Comparison of ENCODE assay signal across 28 cellular contexts in the genomic region with DNA sequence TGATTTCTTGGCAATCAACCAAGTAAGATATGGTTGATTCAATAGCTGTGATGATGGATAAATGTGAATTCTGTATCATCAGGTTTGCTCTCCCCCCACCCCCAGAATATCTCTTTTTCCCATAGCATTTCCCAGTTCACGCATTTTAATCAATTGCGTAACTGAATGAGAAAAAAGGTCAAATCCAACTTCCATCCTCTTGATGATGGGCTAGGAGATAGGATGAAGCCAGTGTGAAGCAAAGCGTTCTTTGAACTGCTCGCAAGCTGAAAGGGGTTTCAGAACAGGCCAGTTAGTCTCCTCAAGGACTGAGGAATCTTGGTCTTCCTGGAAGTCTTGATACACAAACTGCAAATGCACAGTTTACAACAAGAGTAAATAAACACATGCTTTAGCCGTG.
"Had no signal": no experiment of that assay in that cellular context is flagged by ENCODE, and none has a peak within 500 bp of the region (broad histone marks: within the 10 kb centered on the region; RNA-seq: fewer than 3 reads in every experiment).

No MANE protein-coding gene starts in this region.

- H3K27me3 ChIP-seq: foreskin keratinocyte, heart left ventricle, ovary, sigmoid colon, stomach, suprapubic skin, tibial nerve had no signal

- H3K36me3 ChIP-seq: heart left ventricle, lower lobe of right lung, ovary, sigmoid colon, stomach, suprapubic skin, tibial nerve had no signal

- DNase-seq: activated CD4-positive, alpha-beta T cell treated with anti-CD3 and anti-CD28 coated beads, Interleukin-2, amount 50 U/mL, for 1 hour; activated CD8-positive, alpha-beta memory T cell treated with anti-CD3 and anti-CD28 coated beads, Interleukin-2, amount 10 ng/mL, durations not matched to agents 7 days and 5 days; activated CD8-positive, alpha-beta T cell treated with anti-CD3 and anti-CD28 coated beads, Interleukin-2, amount 10 ng/mL, durations not matched to agents 7 days and 5 days; activated T-cell treated with anti-CD3 and anti-CD28 coated beads, Interleukin-2, amount 50 U/mL, for 48 hours; cerebellar nuclear complex; endodermal cell; foreskin keratinocyte; heart left ventricle; immature natural killer cell; lower lobe of right lung; mesendoderm; ovary; sigmoid colon; small intestine; stimulated activated CD4-positive, alpha-beta T cell treated with anti-CD3 and anti-CD28 coated beads, Interleukin-1b, Interleukin-23, amount 100 ng/mL, for 48 hours; stimulated activated CD4-positive, alpha-beta T cell treated with anti-CD3 and anti-CD28 coated beads, Interleukin-4, amount 100 ng/mL, for 4 hours; stimulated activated CD8-positive, alpha-beta memory T cell treated with anti-CD3 and anti-CD28 coated beads, Interleukin-4, amount 100 ng/mL, for 48 hours; stimulated activated naive B cell treated with anti-CD40 and anti-IgM and Interleukin-4, amounts not matched to agents 10 μg/mL and 1 μg/mL and 100 μg/mL, for 72 hours; stomach; T-helper 17 cell had no signal

- ATAC-seq: activated CD8-positive, alpha-beta memory T cell treated with anti-CD3 and anti-CD28 coated beads, Interleukin-2, amount 10 ng/mL, durations not matched to agents 7 days and 5 days; activated CD8-positive, alpha-beta T cell treated with anti-CD3 and anti-CD28 coated beads, Interleukin-2, amount 10 ng/mL, durations not matched to agents 7 days and 5 days; activated naive CD4-positive, alpha-beta T cell treated with anti-CD3 and anti-CD28 coated beads, Interleukin-2, amount 50 U/mL, for 72 hours; esophagus mucosa; foreskin keratinocyte; heart left ventricle; left lobe of liver; lower lobe of right lung; stimulated activated naive B cell treated with anti-CD40 and anti-IgM and Interleukin-4, amounts not matched to agents 10 μg/mL and 1 μg/mL and 100 μg/mL, for 72 hours; T-helper 17 cell; WTC11 had no signal

- FAIRE-seq: bronchial epithelial cell, small intestine had no signal

- H3K4me1 ChIP-seq: foreskin keratinocyte, lower lobe of right lung, sigmoid colon, suprapubic skin had no signal

- H3K27ac ChIP-seq: coronary artery, foreskin keratinocyte, heart left ventricle, lower lobe of right lung, ovary, sigmoid colon, stomach, suprapubic skin had no signal

- H3K9me3 ChIP-seq: heart left ventricle, lower lobe of right lung, ovary, sigmoid colon, stomach, suprapubic skin, tibial nerve had no signal

- H3K4me3 ChIP-seq: coronary artery, heart left ventricle, lower lobe of right lung, ovary, sigmoid colon, stomach, suprapubic skin, tibial nerve had no signal
